In genomic region chr7:56030340-56030739, GRCh38 we compare ENCODE assay signal across 27 cellular contexts.
"Had no signal": no experiment of that assay in that cellular context is flagged by ENCODE, and none has a peak within 500 bp of the region (broad histone marks: within the 10 kb centered on the region; RNA-seq: fewer than 3 reads in every experiment).

No MANE protein-coding gene starts in this region.

- ATAC-seq: activated T-cell treated with anti-CD3 and anti-CD28 coated beads, Interleukin-2, amount 50 U/mL, for 4 hours; activated T-helper 17 cell treated with anti-CD3 and anti-CD28 coated beads, Interleukin-2, amount 50 U/mL, for 72 hours; esophagus mucosa; WTC11 had no signal

- DNase-seq: activated CD4-positive, alpha-beta memory T cell treated with anti-CD3 and anti-CD28 coated beads, Interleukin-2, amount 10 ng/mL, durations not matched to agents 7 days and 5 days; activated CD4-positive, alpha-beta T cell treated with anti-CD3 and anti-CD28 coated beads for 1 hour; activated CD4-positive, alpha-beta T cell treated with anti-CD3 and anti-CD28 coated beads for 4 hours; activated CD4-positive, alpha-beta T cell treated with anti-CD3 and anti-CD28 coated beads, Interleukin-2, amount 10 ng/mL, durations not matched to agents 7 days and 5 days; activated CD4-positive, alpha-beta T cell treated with anti-CD3 and anti-CD28 coated beads, Interleukin-2, amount 50 U/mL, for 4 hours; activated CD8-positive, alpha-beta memory T cell treated with anti-CD3 and anti-CD28 coated beads for 24 hours; activated effector memory CD4-positive, alpha-beta T cell treated with Interleukin-2 at 50 U/mL for 16 hours; activated gamma-delta T cell treated with Interleukin-2 at 50 U/mL for 16 hours; activated naive CD4-positive, alpha-beta T cell treated with anti-CD3 and anti-CD28 coated beads, Interleukin-2, amount 50 U/mL, for 16 hours; activated naive CD4-positive, alpha-beta T cell treated with Interleukin-2 at 50 U/mL for 16 hours; activated T-cell treated with anti-CD3 and anti-CD28 coated beads, Interleukin-2, amount 50 U/mL, for 4 hours; amniotic stem cell; anterior cingulate cortex; brain microvascular endothelial cell; dorsolateral prefrontal cortex; effector memory CD4-positive, alpha-beta T cell; endodermal cell; foreskin fibroblast; head of caudate nucleus; T-helper 2 cell had no signal

- H3K9me3 Mint-ChIP-seq: activated CD4-positive, alpha-beta memory T cell treated with anti-CD3 and anti-CD28 coated beads, Interleukin-2, amount 10 ng/mL, durations not matched to agents 7 days and 5 days; activated CD4-positive, alpha-beta T cell treated with anti-CD3 and anti-CD28 coated beads, Interleukin-2, amount 10 ng/mL, durations not matched to agents 7 days and 5 days; activated T-cell treated with anti-CD3 and anti-CD28 coated beads, Interleukin-2, amount 50 U/mL, for 4 hours; activated T-helper 17 cell treated with anti-CD3 and anti-CD28 coated beads, Interleukin-2, amount 50 U/mL, for 72 hours; central memory CD8-positive, alpha-beta T cell; dendritic cell treated with granulocyte-macrophage colony-stimulating factor and Interleukin-4, amounts not matched to agents 40 ng/mL and 50 ng/mL, for 4 days; endodermal cell; WTC11 had no signal

- H3K4me3 Mint-ChIP-seq: activated CD4-positive, alpha-beta memory T cell treated with anti-CD3 and anti-CD28 coated beads, Interleukin-2, amount 10 ng/mL, durations not matched to agents 7 days and 5 days; activated CD4-positive, alpha-beta T cell treated with anti-CD3 and anti-CD28 coated beads, Interleukin-2, amount 10 ng/mL, durations not matched to agents 7 days and 5 days; activated naive CD8-positive, alpha-beta T cell; activated T-cell treated with anti-CD3 and anti-CD28 coated beads, Interleukin-2, amount 50 U/mL, for 4 hours; activated T-helper 17 cell treated with anti-CD3 and anti-CD28 coated beads, Interleukin-2, amount 50 U/mL, for 72 hours; central memory CD8-positive, alpha-beta T cell; dendritic cell treated with granulocyte-macrophage colony-stimulating factor and Interleukin-4, amounts not matched to agents 40 ng/mL and 50 ng/mL, for 4 days; endodermal cell; WTC11 had no signal

- H3K27ac ChIP-seq: brain microvascular endothelial cell, coronary artery, dorsolateral prefrontal cortex had no signal

- H3K4me3 ChIP-seq: coronary artery, dorsolateral prefrontal cortex had no signal

- H3K27me3 Mint-ChIP-seq: activated CD4-positive, alpha-beta memory T cell treated with anti-CD3 and anti-CD28 coated beads, Interleukin-2, amount 10 ng/mL, durations not matched to agents 7 days and 5 days; activated CD4-positive, alpha-beta T cell treated with anti-CD3 and anti-CD28 coated beads, Interleukin-2, amount 10 ng/mL, durations not matched to agents 7 days and 5 days; activated naive CD8-positive, alpha-beta T cell; activated T-helper 17 cell treated with anti-CD3 and anti-CD28 coated beads, Interleukin-2, amount 50 U/mL, for 72 hours; central memory CD8-positive, alpha-beta T cell; dendritic cell treated with granulocyte-macrophage colony-stimulating factor and Interleukin-4, amounts not matched to agents 40 ng/mL and 50 ng/mL, for 4 days had no signal

- H3K4me1 Mint-ChIP-seq: endodermal cell had no signal

- H3K27ac Mint-ChIP-seq: activated CD4-positive, alpha-beta memory T cell treated with anti-CD3 and anti-CD28 coated beads, Interleukin-2, amount 10 ng/mL, durations not matched to agents 7 days and 5 days; activated CD4-positive, alpha-beta T cell treated with anti-CD3 and anti-CD28 coated beads, Interleukin-2, amount 10 ng/mL, durations not matched to agents 7 days and 5 days; activated naive CD8-positive, alpha-beta T cell; activated T-helper 17 cell treated with anti-CD3 and anti-CD28 coated beads, Interleukin-2, amount 50 U/mL, for 72 hours; dendritic cell treated with granulocyte-macrophage colony-stimulating factor and Interleukin-4, amounts not matched to agents 40 ng/mL and 50 ng/mL, for 4 days; endodermal cell; WTC11 had no signal

- H3K27me3 ChIP-seq: brain microvascular endothelial cell, dorsolateral prefrontal cortex had no signal
